In the genomic region with DNA sequence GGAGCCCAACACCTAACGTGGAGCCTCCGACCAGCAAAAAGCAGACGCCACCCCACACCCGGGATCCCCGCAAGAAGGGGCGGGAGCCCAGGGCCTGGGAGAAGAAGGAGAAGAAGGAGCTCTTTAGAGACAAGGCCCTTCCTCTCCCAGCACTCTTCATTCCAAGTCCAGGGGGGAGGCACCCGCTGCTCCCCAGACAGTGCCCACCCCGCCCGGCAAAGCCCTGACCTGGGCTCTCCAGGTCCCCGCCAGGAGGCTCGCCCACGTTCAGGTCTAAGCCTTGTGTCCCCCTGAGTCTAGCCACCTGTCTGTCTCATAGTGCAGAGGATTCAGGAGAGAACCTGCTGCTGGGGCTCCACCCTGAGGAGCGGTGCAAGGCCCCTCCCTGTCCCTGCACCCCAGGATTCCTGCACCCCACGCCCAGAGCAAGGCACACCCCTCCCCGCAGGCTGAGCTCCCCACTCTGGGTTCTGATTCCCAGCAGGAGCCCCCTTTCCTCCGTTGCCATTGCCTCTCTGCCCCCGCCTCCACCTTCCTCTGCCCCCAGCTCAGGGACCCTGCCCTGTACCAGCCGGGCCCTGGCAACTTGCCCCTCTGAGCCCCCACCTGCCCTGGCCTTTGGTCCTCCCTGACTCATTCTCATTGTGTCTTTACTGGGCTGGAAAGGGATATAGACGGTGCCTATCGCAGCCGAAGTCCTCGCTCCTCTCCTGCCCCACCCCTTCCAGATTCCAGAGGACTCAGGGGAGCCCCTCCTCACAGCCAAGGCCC, we compare ENCODE assay signal across 19 cellular contexts. TPM values are rescaled to one million over a fixed set of nuclear protein-coding genes. Genes with fewer than 3 reads are reported as not detected.
DNase-seq lines count a peak whose midpoint lies in the region; ATAC-seq and TF ChIP-seq lines count a peak whose summit lies in the region.
"Had no signal": no experiment of that assay in that cellular context is flagged by ENCODE, and none has a peak within 500 bp of the region (broad histone marks: within the 10 kb centered on the region; RNA-seq: fewer than 3 reads in every experiment).

No MANE protein-coding gene starts in this region.

- intact Hi-C loops in cardiac septum (cut with DNase I) = no loop called here
- intact Hi-C loops in left ventricle myocardium inferior (cut with micrococcal nuclease) = no loop called here
- intact Hi-C loops in activated T-helper 2 cell treated with anti-CD3 and anti-CD28 coated beads, Interferon-gamma antibody, Interleukin-2, Interleukin-4, amounts not matched to agents 10 μg/mL and 5 μg/mL and 100 μg/mL, durations not matched to agents 14 hours and 24 hours and 36 hours (cut with micrococcal nuclease) = no loop called here
- intact Hi-C loops in aorta (cut with DNase I) = no loop called here

- H3K36me3 ChIP-seq in left ventricle myocardium inferior (no peaks in the 10 kb centered on the region), aorta (ENCODE audit: control insufficient read depth in 1 of 2, insufficient read depth in 2 of 2, low read length in 1 of 2) (no peaks in the 10 kb centered on the region)
- H3K36me3 ChIP-seq: neural progenitor cell had no signal

- H3K27me3 Mint-ChIP-seq in activated T-helper 2 cell treated with anti-CD3 and anti-CD28 coated beads, Interferon-gamma antibody, Interleukin-2, Interleukin-4, amounts not matched to agents 10 μg/mL and 5 μg/mL and 100 μg/mL, durations not matched to agents 14 hours and 24 hours and 36 hours (ENCODE audit: low read depth) = peaks cover 2% of the 10 kb centered on the region
- H3K27me3 Mint-ChIP-seq in osteocyte (ENCODE audit: unreplicated experiment) = no peaks in the 10 kb centered on the region
- H3K27me3 Mint-ChIP-seq: activated naive CD8-positive, alpha-beta T cell treated with anti-CD3 and anti-CD28 coated beads for 36 hours had no signal

- TF ChIP-seq CTCF in left ventricle myocardium inferior (IDR thresholded peaks at IDR 0.05; ENCODE audit: borderline replicate concordance) (no peak), osteocyte (IDR thresholded peaks at IDR 0.05) (no peak)

- H3K9me3 ChIP-seq in left ventricle myocardium inferior (replicated peaks) (no peaks in the 10 kb centered on the region), aorta (ENCODE audit: control insufficient read depth, low read length) (no peaks in the 10 kb centered on the region)
- H3K9me3 ChIP-seq: mucosa of descending colon had no signal

- H3K27me3 ChIP-seq in left ventricle myocardium inferior (ENCODE audit: low read depth) (peaks cover 11% of the 10 kb centered on the region), aorta (ENCODE audit: control insufficient read depth in 1 of 2, insufficient read depth in 2 of 2, low read length in 1 of 2) (no peaks in the 10 kb centered on the region)
- H3K27me3 ChIP-seq: neural progenitor cell had no signal

- H3K4me3 Mint-ChIP-seq in activated T-helper 2 cell treated with anti-CD3 and anti-CD28 coated beads, Interferon-gamma antibody, Interleukin-2, Interleukin-4, amounts not matched to agents 10 μg/mL and 5 μg/mL and 100 μg/mL, durations not matched to agents 14 hours and 24 hours and 36 hours (ENCODE audit: low read depth) = no peak overlapping the region
- no peak overlapping the region for H3K4me3 Mint-ChIP-seq in osteocyte (ENCODE audit: unreplicated experiment)
- H3K4me3 Mint-ChIP-seq: activated naive CD8-positive, alpha-beta T cell treated with anti-CD3 and anti-CD28 coated beads for 36 hours; CD4-positive, CD25-positive, alpha-beta regulatory T cell; effector memory CD8-positive, alpha-beta T cell; HFFc6; neural progenitor cell had no signal

- H3K36me3 Mint-ChIP-seq in activated T-helper 2 cell treated with anti-CD3 and anti-CD28 coated beads, Interferon-gamma antibody, Interleukin-2, Interleukin-4, amounts not matched to agents 10 μg/mL and 5 μg/mL and 100 μg/mL, durations not matched to agents 14 hours and 24 hours and 36 hours (ENCODE audit: low read depth) = no peaks in the 10 kb centered on the region
- H3K36me3 Mint-ChIP-seq in osteocyte (ENCODE audit: unreplicated experiment) = no peaks in the 10 kb centered on the region
- H3K36me3 Mint-ChIP-seq: activated naive CD8-positive, alpha-beta T cell treated with anti-CD3 and anti-CD28 coated beads for 36 hours; CD4-positive, CD25-positive, alpha-beta regulatory T cell; neural progenitor cell had no signal

- 87 to 94% methylated on average over 20 to 22 of the region's 22 CpGs for WGBS in aorta, 2 donors

- H3K4me1 ChIP-seq in left ventricle myocardium inferior (no peaks in the 10 kb centered on the region), aorta (ENCODE audit: control insufficient read depth in 1 of 2, insufficient read depth in 2 of 2, low read length in 2 of 2) (no peaks in the 10 kb centered on the region)

- no peaks in the 10 kb centered on the region for H3K9me3 Mint-ChIP-seq in activated T-helper 2 cell treated with anti-CD3 and anti-CD28 coated beads, Interferon-gamma antibody, Interleukin-2, Interleukin-4, amounts not matched to agents 10 μg/mL and 5 μg/mL and 100 μg/mL, durations not matched to agents 14 hours and 24 hours and 36 hours
- H3K9me3 Mint-ChIP-seq in osteocyte (ENCODE audit: unreplicated experiment) = no peaks in the 10 kb centered on the region
- H3K9me3 Mint-ChIP-seq: activated naive CD8-positive, alpha-beta T cell treated with anti-CD3 and anti-CD28 coated beads for 36 hours; CD4-positive, CD25-positive, alpha-beta regulatory T cell; effector memory CD8-positive, alpha-beta T cell; HFFc6; neural progenitor cell had no signal

- H3K4me1 Mint-ChIP-seq in activated T-helper 2 cell treated with anti-CD3 and anti-CD28 coated beads, Interferon-gamma antibody, Interleukin-2, Interleukin-4, amounts not matched to agents 10 μg/mL and 5 μg/mL and 100 μg/mL, durations not matched to agents 14 hours and 24 hours and 36 hours (ENCODE audit: low read depth) = peaks cover 31% of the 10 kb centered on the region
- peaks cover 24% of the 10 kb centered on the region for H3K4me1 Mint-ChIP-seq in osteocyte (ENCODE audit: unreplicated experiment)

- peak overlapping the region; percentile 84 for H3K27ac Mint-ChIP-seq in activated T-helper 2 cell treated with anti-CD3 and anti-CD28 coated beads, Interferon-gamma antibody, Interleukin-2, Interleukin-4, amounts not matched to agents 10 μg/mL and 5 μg/mL and 100 μg/mL, durations not matched to agents 14 hours and 24 hours and 36 hours
- H3K27ac Mint-ChIP-seq in osteocyte (ENCODE audit: unreplicated experiment) = no peak overlapping the region
- H3K27ac Mint-ChIP-seq: activated naive CD8-positive, alpha-beta T cell treated with anti-CD3 and anti-CD28 coated beads for 36 hours; effector memory CD8-positive, alpha-beta T cell; HFFc6 had no signal

- ATAC-seq in aorta (ENCODE audit: low FRiP score) (no peak), GM21360 (IDR thresholded peaks at IDR 0.05; ENCODE audit: unreplicated experiment) (no peak)
- ATAC-seq: effector memory CD8-positive, alpha-beta T cell; mucosa of descending colon; SK-N-SH treated with all-trans-retinoic acid at 6 μM for 48 hours had no signal

- peak; percentile 61 for DNase-seq in cardiac septum (ENCODE audit: low spot score)
- no peak for DNase-seq in left ventricle myocardium inferior
- DNase-seq in activated T-helper 2 cell treated with anti-CD3 and anti-CD28 coated beads, Interferon-gamma antibody, Interleukin-2, Interleukin-4, amounts not matched to agents 10 μg/mL and 5 μg/mL and 100 μg/mL, durations not matched to agents 14 hours and 24 hours and 36 hours (ENCODE audit: low spot score) = no peak
- peak; percentile 77 for DNase-seq in osteocyte (ENCODE audit: extremely low spot score, unreplicated experiment)
- DNase-seq in aorta = peak; percentile 39 to 59
- no peak for DNase-seq in NCI-H226
- DNase-seq: activated naive CD8-positive, alpha-beta T cell treated with anti-CD3 and anti-CD28 coated beads for 36 hours; CD4-positive, CD25-positive, alpha-beta regulatory T cell; effector memory CD8-positive, alpha-beta T cell; GDM1; HFFc6; NCI-H1105; NCI-H510A treated with DMSO at 0.1 percent for 48 hours; RPMI8226; stimulated activated CD8-positive, alpha-beta memory T cell treated with anti-CD3 and anti-CD28 coated beads, Interleukin-4, amount 100 ng/mL, for 48 hours had no signal

- no peak overlapping the region for H3K27ac ChIP-seq in left ventricle myocardium inferior (replicated peaks)
- H3K27ac ChIP-seq in aorta (ENCODE audit: low read depth in 1 of 2, low read length in 2 of 2) = no peak overlapping the region
- H3K27ac ChIP-seq: neural progenitor cell had no signal

- no peak overlapping the region for H3K4me3 ChIP-seq in left ventricle myocardium inferior
- no peak overlapping the region for H3K4me3 ChIP-seq in aorta (ENCODE audit: low read length in 2 of 2)
- H3K4me3 ChIP-seq: mucosa of descending colon, neural progenitor cell had no signal

RNA-seq across cellular contexts. Expression of a gene that starts 33.5 kb away (rescaled TPM):
- total RNA-seq in cardiac septum (291 TPM), left ventricle myocardium inferior (187 TPM), osteocyte (148 and 149 TPM in 2 replicates), aorta (10 to 100 TPM; 32.3 to 62.6 TPM)
- 21.9 and 25.6 TPM in 2 replicates for total RNA-seq in activated T-helper 2 cell treated with anti-CD3 and anti-CD28 coated beads, Interferon-gamma antibody, Interleukin-2, Interleukin-4, amounts not matched to agents 10 μg/mL and 5 μg/mL and 100 μg/mL, durations not matched to agents 14 hours and 24 hours and 36 hours
- 10 to 100 TPM; 28.0 to 66.8 TPM for polyA plus RNA-seq in aorta

Comparison
In these comparisons a context has a peak if more than half of its experiments do, and no peak if none do; other contexts are left out.
1. DNase-seq: peak in cardiac septum (single experiment), osteocyte (single experiment) and aorta (2 of 2); none in left ventricle myocardium inferior (single experiment), activated T-helper 2 cell treated with anti-CD3 and anti-CD28 coated beads, Interferon-gamma antibody, Interleukin-2, Interleukin-4, amounts not matched to agents 10 μg/mL and 5 μg/mL and 100 μg/mL, durations not matched to agents 14 hours and 24 hours and 36 hours (single experiment) and NCI-H226 (single experiment).